In the genomic region with DNA sequence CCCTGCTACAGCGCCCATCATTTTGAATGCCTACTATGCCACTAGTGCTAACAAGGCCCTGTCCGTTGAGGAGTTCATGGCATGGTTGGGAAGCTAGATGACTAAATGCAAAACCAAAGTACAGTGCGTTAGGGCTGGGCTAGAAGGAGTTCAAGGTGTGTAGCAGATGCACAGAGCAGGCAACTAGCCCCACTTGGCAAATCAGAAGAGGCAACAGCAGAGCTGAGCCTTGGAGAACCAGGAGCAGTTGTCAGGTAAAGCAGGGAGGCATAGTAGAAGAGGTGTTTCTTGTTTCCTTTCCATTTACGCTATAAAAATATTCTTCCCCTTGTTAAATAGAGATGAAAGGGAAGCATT, we compare ENCODE assay signal across 14 cellular contexts.
DNase-seq lines count a peak whose midpoint lies in the region; ATAC-seq, FAIRE-seq and TF ChIP-seq lines count a peak whose summit lies in the region.
"Had no signal": no experiment of that assay in that cellular context is flagged by ENCODE, and none has a peak within 500 bp of the region (broad histone marks: within the 10 kb centered on the region; RNA-seq: fewer than 3 reads in every experiment).

No MANE protein-coding gene starts in this region.

- H3K9me3 Mint-ChIP-seq in activated naive CD8-positive, alpha-beta T cell (ENCODE audit: low read depth), result no peaks in the 10 kb centered on the region
- H3K9me3 Mint-ChIP-seq: neural progenitor cell had no signal

- WGBS in A549 (ENCODE audit: missing lambda C conversion rate), result 91% methylated on average over 4 of the region's 4 CpGs

- TF ChIP-seq RAD21 in A549 (conservative IDR thresholded peaks at IDR 0.05 in 1 of 2, IDR thresholded peaks at IDR 0.05 in 1 of 2), result no peak

- H3K4me1 Mint-ChIP-seq in activated naive CD8-positive, alpha-beta T cell (ENCODE audit: low read depth), result peaks cover 5% of the 10 kb centered on the region

- H3K27ac Mint-ChIP-seq in activated naive CD8-positive, alpha-beta T cell, result peak overlapping the region; percentile 70
- H3K27ac Mint-ChIP-seq: H9, neural progenitor cell, WTC11 had no signal

- no peak for TF ChIP-seq POLR2A in A549 (IDR thresholded peaks at IDR 0.05; ENCODE audit: low read length)

- CTCF ChIA-PET in A549 (lab: Yijun Ruan, JAX), result interaction anchor here (0.6 kb wide), 1 partner anchor 93 kb away, joined by 3 read pairs; no protein-coding TSS in a partner anchor

- no peaks in the 10 kb centered on the region for H3K36me3 ChIP-seq in mucosa of descending colon (ENCODE audit: low read depth)
- H3K36me3 ChIP-seq in HAP-1 (replicated peaks), result no peaks in the 10 kb centered on the region
- H3K36me3 ChIP-seq: neural progenitor cell had no signal

- H3K4me3 ChIP-seq in A549 (no peak overlapping the region), mucosa of descending colon (no peak overlapping the region), HAP-1 (no peak overlapping the region)
- H3K4me3 ChIP-seq: neural progenitor cell had no signal

- peaks cover 10% of the 10 kb centered on the region for H3K27me3 Mint-ChIP-seq in activated naive CD8-positive, alpha-beta T cell

- no peak for TF ChIP-seq EP300 in A549 (IDR thresholded peaks at IDR 0.05)

- intact Hi-C loops in mucosa of descending colon (cut with DNase I, micrococcal nuclease), result no loop called here

- no peaks in the 10 kb centered on the region for H3K27me3 ChIP-seq in HAP-1 (ENCODE audit: low read depth)
- H3K27me3 ChIP-seq: neural progenitor cell had no signal

- ATAC-seq in A549 (no peak), GM19397 (IDR thresholded peaks at IDR 0.05; ENCODE audit: unreplicated experiment) (peak; percentile 2), mucosa of descending colon (peak; percentile 14), HG02763 (IDR thresholded peaks at IDR 0.05; ENCODE audit: unreplicated experiment) (no peak)
- ATAC-seq: WTC11 had no signal

- peaks cover 9% of the 10 kb centered on the region; the same call in 1 of the 3 replicates for H3K9me3 ChIP-seq in A549
- no peaks in the 10 kb centered on the region for H3K9me3 ChIP-seq in mucosa of descending colon
- H3K9me3 ChIP-seq in HAP-1, result no peaks in the 10 kb centered on the region

- peak overlapping the region; percentile 61 for H3K4me2 ChIP-seq in A549
- H3K4me2 ChIP-seq: neural progenitor cell had no signal

- POLR2A ChIA-PET in A549 (lab: Yijun Ruan, JAX), result interaction anchor here (1.6 kb wide), 1 partner anchor 145 kb away, joined by 4 read pairs; no protein-coding TSS in a partner anchor

- H3K27ac ChIP-seq in A549, result peak overlapping the region; percentile 69 to 73
- H3K27ac ChIP-seq: neural progenitor cell had no signal

- in situ Hi-C loops in HAP-1 (cut with MboI; ENCODE audit: low sequenced_read_pairs), result no loop called here

- H3K4me1 ChIP-seq in A549, result peaks cover 19% of the 10 kb centered on the region
- peaks cover 14% of the 10 kb centered on the region for H3K4me1 ChIP-seq in mucosa of descending colon (ENCODE audit: low read depth)
- peaks cover 15% of the 10 kb centered on the region for H3K4me1 ChIP-seq in HAP-1
- H3K4me1 ChIP-seq: neural progenitor cell had no signal

- H3K36me3 Mint-ChIP-seq in activated naive CD8-positive, alpha-beta T cell, result no peaks in the 10 kb centered on the region
- H3K36me3 Mint-ChIP-seq: neural progenitor cell had no signal

- no peak for TF ChIP-seq CTCF in A549 (IDR thresholded peaks at IDR 0.05)
- no peak for TF ChIP-seq CTCF in mucosa of descending colon (IDR thresholded peaks at IDR 0.05)

- no peak for FAIRE-seq in A549 (lab: Jason Lieb, UNC)
- FAIRE-seq: frontal cortex had no signal

- H3K4me3 Mint-ChIP-seq in activated naive CD8-positive, alpha-beta T cell, result no peak overlapping the region
- H3K4me3 Mint-ChIP-seq: H9, neural progenitor cell, WTC11 had no signal

- no peak for DNase-seq in A549 (ENCODE audit: low read depth in 1 of 2, low spot score in 1 of 2)
- no peak for DNase-seq in mucosa of descending colon
- DNase-seq in HAP-1 (ENCODE audit: low spot score in 2 of 2), result no peak
- DNase-seq in NCI-H2029 treated with DMSO at 0.1 percent for 48 hours (lab: John Stamatoyannopoulos, UW), result no peak
- DNase-seq in HT-29 (ENCODE audit: low spot score), result no peak
- DNase-seq: activated effector memory CD4-positive, alpha-beta T cell treated with Interleukin-2 at 50 U/mL for 16 hours; H9; NCI-H345 had no signal

TF ChIP-seq in A549, 52 proteins besides CTCF, POLR2A, EP300 and RAD21:
- TF ChIP-seq KDM5A (IDR thresholded peaks at IDR 0.05) (no peak), CBX2 (IDR thresholded peaks at IDR 0.05; ENCODE audit: borderline replicate concordance, low read depth) (no peak), HOXB5 (CRISPR knock-in tag; IDR thresholded peaks at IDR 0.05) (no peak), ESRRA (IDR thresholded peaks at IDR 0.05; ENCODE audit: borderline replicate concordance, low read length) (no peak), NR3C1 (IDR thresholded peaks at IDR 0.05) (no peak)
- TF ChIP-seq, protein P1, sequence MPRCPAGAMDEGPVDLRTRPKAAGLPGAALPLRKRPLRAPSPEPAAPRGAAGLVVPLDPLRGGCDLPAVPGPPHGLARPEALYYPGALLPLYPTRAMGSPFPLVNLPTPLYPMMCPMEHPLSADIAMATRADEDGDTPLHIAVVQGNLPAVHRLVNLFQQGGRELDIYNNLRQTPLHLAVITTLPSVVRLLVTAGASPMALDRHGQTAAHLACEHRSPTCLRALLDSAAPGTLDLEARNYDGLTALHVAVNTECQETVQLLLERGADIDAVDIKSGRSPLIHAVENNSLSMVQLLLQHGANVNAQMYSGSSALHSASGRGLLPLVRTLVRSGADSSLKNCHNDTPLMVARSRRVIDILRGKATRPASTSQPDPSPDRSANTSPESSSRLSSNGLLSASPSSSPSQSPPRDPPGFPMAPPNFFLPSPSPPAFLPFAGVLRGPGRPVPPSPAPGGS (IDR thresholded peaks at IDR 0.05), result no peak
- TF ChIP-seq, protein P2, sequence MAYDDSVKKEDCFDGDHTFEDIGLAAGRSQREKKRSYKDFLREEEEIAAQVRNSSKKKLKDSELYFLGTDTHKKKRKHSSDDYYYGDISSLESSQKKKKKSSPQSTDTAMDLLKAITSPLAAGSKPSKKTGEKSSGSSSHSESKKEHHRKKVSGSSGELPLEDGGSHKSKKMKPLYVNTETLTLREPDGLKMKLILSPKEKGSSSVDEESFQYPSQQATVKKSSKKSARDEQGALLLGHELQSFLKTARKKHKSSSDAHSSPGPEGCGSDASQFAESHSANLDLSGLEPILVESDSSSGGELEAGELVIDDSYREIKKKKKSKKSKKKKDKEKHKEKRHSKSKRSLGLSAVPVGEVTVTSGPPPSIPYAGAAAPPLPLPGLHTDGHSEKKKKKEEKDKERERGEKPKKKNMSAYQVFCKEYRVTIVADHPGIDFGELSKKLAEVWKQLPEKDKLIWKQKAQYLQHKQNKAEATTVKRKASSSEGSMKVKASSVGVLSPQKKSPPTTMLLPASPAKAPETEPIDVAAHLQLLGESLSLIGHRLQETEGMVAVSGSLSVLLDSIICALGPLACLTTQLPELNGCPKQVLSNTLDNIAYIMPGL (CRISPR knock-in tag; IDR thresholded peaks at IDR 0.05; ENCODE audit: borderline replicate concordance), result no peak
TF ChIP-seq in A549: peak in this region for 0.

Comparison
In these comparisons a context has a peak if more than half of its experiments do, and no peak if none do; other contexts are left out.
1. ATAC-seq: peak in GM19397 (single experiment) and mucosa of descending colon (single experiment); none in A549 (0 of 2) and HG02763 (single experiment).